Comparison of ENCODE assay signal across 28 cellular contexts in genomic region chr9:109020982-109021511, GRCh38.
"Had no signal": no experiment of that assay in that cellular context is flagged by ENCODE, and none has a peak within 500 bp of the region (broad histone marks: within the 10 kb centered on the region; RNA-seq: fewer than 3 reads in every experiment).

No MANE protein-coding gene starts in this region.

- ATAC-seq: activated CD4-positive, alpha-beta T cell treated with anti-CD3 and anti-CD28 coated beads for 36 hours; activated CD8-positive, alpha-beta memory T cell treated with anti-CD3 and anti-CD28 coated beads, Interleukin-2, amount 10 ng/mL, durations not matched to agents 7 days and 5 days; activated CD8-positive, alpha-beta T cell treated with anti-CD3 and anti-CD28 coated beads, Interleukin-2, amount 10 ng/mL, durations not matched to agents 7 days and 5 days; activated naive CD4-positive, alpha-beta T cell treated with anti-CD3 and anti-CD28 coated beads, Interleukin-2, amount 50 U/mL, for 72 hours; body of pancreas; foreskin keratinocyte; naive thymus-derived CD8-positive, alpha-beta T cell; pancreas; stimulated activated memory B cell treated with anti-CD40 and anti-IgM and Interleukin-4, amounts not matched to agents 10 μg/mL and 1 μg/mL and 100 μg/mL, for 72 hours; stimulated activated naive CD8-positive, alpha-beta T cell treated with anti-CD3 and anti-CD28 coated beads, Interleukin-15, amount 100 ng/mL, for 72 hours; upper lobe of right lung had no signal

- H3K27me3 ChIP-seq: adrenal gland, body of pancreas, esophagus muscularis mucosa, foreskin keratinocyte, pancreas, tibial artery, upper lobe of right lung had no signal

- DNase-seq: activated CD4-positive, alpha-beta T cell treated with anti-CD3 and anti-CD28 coated beads for 36 hours; activated CD4-positive, CD25-positive, alpha-beta regulatory T cell; activated CD8-positive, alpha-beta memory T cell treated with anti-CD3 and anti-CD28 coated beads, Interleukin-2, amount 10 ng/mL, durations not matched to agents 7 days and 5 days; activated CD8-positive, alpha-beta T cell treated with anti-CD3 and anti-CD28 coated beads, Interleukin-2, amount 10 ng/mL, durations not matched to agents 7 days and 5 days; activated T-cell treated with anti-CD3 and anti-CD28 coated beads, Interleukin-2, amount 50 U/mL, for 48 hours; adrenal gland; aorta; body of pancreas; cortex of kidney; endodermal cell; foreskin keratinocyte; naive thymus-derived CD8-positive, alpha-beta T cell; nucleus accumbens; pancreas; retina; stimulated activated CD4-positive, alpha-beta T cell treated with anti-CD3 and anti-CD28 coated beads, Interleukin-1b, Interleukin-23, amount 100 ng/mL, for 48 hours; stimulated activated CD4-positive, alpha-beta T cell treated with anti-CD3 and anti-CD28 coated beads, Interleukin-4, amount 100 ng/mL, for 4 hours; stimulated activated CD8-positive, alpha-beta memory T cell treated with anti-CD3 and anti-CD28 coated beads, Interleukin-4, amount 100 ng/mL, for 48 hours; stimulated activated naive CD8-positive, alpha-beta T cell treated with anti-CD3 and anti-CD28 coated beads, Interleukin-15, amount 100 ng/mL, for 72 hours; T-helper 1 cell; tibial artery; upper lobe of right lung had no signal

- H3K4me2 ChIP-seq: smooth muscle cell had no signal

- H3K27ac ChIP-seq: adrenal gland, body of pancreas, esophagus muscularis mucosa, foreskin keratinocyte, pancreas, prostate gland, tibial artery, upper lobe of right lung had no signal

- FAIRE-seq: islet of Langerhans, pancreas had no signal

- H3K4me1 ChIP-seq: prostate gland, tibial artery had no signal

- H3K9me3 ChIP-seq: adrenal gland, body of pancreas, esophagus muscularis mucosa, pancreas, prostate gland, tibial artery, upper lobe of right lung had no signal

- H3K4me3 ChIP-seq: adrenal gland, body of pancreas, esophagus muscularis mucosa, pancreas, prostate gland, smooth muscle cell, tibial artery, upper lobe of right lung had no signal

- H3K36me3 ChIP-seq: pancreas, prostate gland had no signal
